ENCODE assay signal across 35 cellular contexts in genomic region chr16:79842197-79842596, GRCh38.
"Had no signal": no experiment of that assay in that cellular context is flagged by ENCODE, and none has a peak within 500 bp of the region (broad histone marks: within the 10 kb centered on the region; RNA-seq: fewer than 3 reads in every experiment).

No MANE protein-coding gene starts in this region.

- DNase-seq: Kasumi-1, MG63, MM.1S, MV-4-11, NCI-H1048, NCI-H1092, NCI-H1092 treated with DMSO at 0.1 percent for 48 hours, NCI-H1105, NCI-H1105 treated with DMSO at 0.1 percent for 48 hours, NCI-H1417, NCI-H1417 treated with DMSO at 0.1 percent for 48 hours, NCI-H1436, NCI-H1436 treated with DMSO at 0.1 percent for 48 hours, NCI-H146, NCI-H1694, NCI-H1694 treated with DMSO at 0.1 percent for 48 hours, NCI-H187, NCI-H187 treated with DMSO at 0.1 percent for 48 hours, NCI-H1930, NCI-H2029, NCI-H2029 treated with DMSO at 0.1 percent for 48 hours, NCI-H2081, NCI-H2081 treated with DMSO at 0.1 percent for 48 hours, NCI-H2107, NCI-H2171, NCI-H2171 treated with DMSO at 0.1 percent for 48 hours, NCI-H2227 treated with DMSO at 0.1 percent for 48 hours, NCI-H226, NCI-H345, NCI-H446, NCI-H446 treated with DMSO at 0.1 percent for 48 hours, NCI-H510A, NCI-H510A treated with DMSO at 0.1 percent for 48 hours, NCI-H524, NCI-H526 had no signal

- H3K4me3 ChIP-seq: MG63 had no signal

- H3K36me3 ChIP-seq: MG63 had no signal

- H3K27me3 ChIP-seq: MG63 had no signal

- H3K9me3 ChIP-seq: MG63 had no signal
